8 cellular contexts compared by ENCODE assay signal in genomic region chr17:77441130-77441920, GRCh38.
DNase-seq lines count a peak whose midpoint lies in the region; ATAC-seq and TF ChIP-seq lines count a peak whose summit lies in the region.

No MANE protein-coding gene starts in this region.

- no peaks in the 10 kb centered on the region for H4K20me1 ChIP-seq in Karpas-422 (ENCODE audit: insufficient read depth, low read depth, low read length)

- CTCF ChIA-PET in GM10248 (lab: Yijun Ruan, JAX): interaction anchor here (1.2 to 10.6 kb wide), 12 partner anchors 8 to 116 kb away, joined by 3 to 175 read pairs (median 6); no protein-coding TSS in a partner anchor

- H3K4me3 ChIP-seq in Karpas-422 (ENCODE audit: low read length): peak overlapping the region; percentile 61
- H3K4me3 ChIP-seq in esophagus (ENCODE audit: low read depth in 1 of 2, low read length in 2 of 2): no peak overlapping the region

- no peaks in the 10 kb centered on the region for H3K9me2 ChIP-seq in Karpas-422 (replicated peaks; ENCODE audit: insufficient read depth, low read length)

- peak; percentile 46 for ATAC-seq in GM21515 (IDR thresholded peaks at IDR 0.05; ENCODE audit: unreplicated experiment)

- H3K27me3 ChIP-seq in Karpas-422 (ENCODE audit: low read length) (no peaks in the 10 kb centered on the region), esophagus (ENCODE audit: control insufficient read depth in 1 of 2, insufficient read depth in 2 of 2, low read length in 2 of 2) (no peaks in the 10 kb centered on the region)

- POLR2A ChIA-PET in GM10248 (lab: Yijun Ruan, JAX): interaction anchor here (1.1 to 1.2 kb wide), 4 partner anchors 10 to 13 kb away, joined by 4 to 8 read pairs (median 4); no protein-coding TSS in a partner anchor

- peak; percentile 28 for TF ChIP-seq CTCF in GM10248 (IDR thresholded peaks at IDR 0.05; ENCODE audit: control extremely low read depth, extremely low read depth, low read depth, missing control alignments)

- H2AFZ ChIP-seq in Karpas-422 (ENCODE audit: low read length): no peak overlapping the region

- no peaks in the 10 kb centered on the region for H3K79me2 ChIP-seq in Karpas-422 (ENCODE audit: low read length)

- DNase-seq in GM10248 (ENCODE audit: extremely low spot score) (peak; percentile 82), Karpas-422 (peak; percentile 97), superior temporal gyrus (ENCODE audit: extremely low spot score) (no peak), COR-L47 (lab: John Stamatoyannopoulos, UW) (no peak)
- peak; percentile 62 for DNase-seq in activated CD4-positive, CD25-positive, alpha-beta regulatory T cell treated with anti-CD3 and anti-CD28 coated beads, Interleukin-2, amount 50 U/mL, for 72 hours
- DNase-seq in stimulated activated CD4-positive, alpha-beta T cell treated with anti-CD3 and anti-CD28 coated beads, Interleukin-4, amount 100 ng/mL, for 24 hours: peak; percentile 85

- H3K36me3 ChIP-seq in Karpas-422 (ENCODE audit: insufficient read depth, low read length): no peaks in the 10 kb centered on the region
- peaks cover 0 to 8% of the 10 kb centered on the region in 2 donors for H3K36me3 ChIP-seq in esophagus (ENCODE audit: control insufficient read depth in 2 of 2, insufficient read depth in 2 of 2, low read length in 1 of 2)

- H3K9me3 ChIP-seq in Karpas-422 (ENCODE audit: low read length): no peaks in the 10 kb centered on the region
- no peaks in the 10 kb centered on the region for H3K9me3 ChIP-seq in esophagus (ENCODE audit: control insufficient read depth in 2 of 2, insufficient read depth in 1 of 2, low read depth in 1 of 2, low read length in 1 of 2)

- H3K4me1 ChIP-seq in Karpas-422 (ENCODE audit: low read length) (peaks cover 97% of the 10 kb centered on the region), esophagus (ENCODE audit: control insufficient read depth in 2 of 2, insufficient read depth in 2 of 2, low read length in 1 of 2) (peaks cover 13 to 43% of the 10 kb centered on the region in 2 donors)

- peak overlapping the region; percentile 100 for H3K27ac ChIP-seq in Karpas-422 (ENCODE audit: low read length)
- H3K27ac ChIP-seq in esophagus (ENCODE audit: low read depth in 2 of 2, low read length in 1 of 2): peak overlapping the region; percentile 62 to 76

- H3K9ac ChIP-seq in Karpas-422 (ENCODE audit: low read length): peak overlapping the region; percentile 82

- 60 to 61% methylated on average over 15 of the region's 15 CpGs for WGBS in esophagus, 2 donors

- peak overlapping the region; percentile 74 for H3K4me2 ChIP-seq in Karpas-422 (ENCODE audit: low read depth, low read length, poor library complexity, severe bottlenecking)

Comparison
In these comparisons a context has a peak if more than half of its experiments do, and no peak if none do; other contexts are left out.
1. DNase-seq: peak in GM10248 (single experiment), Karpas-422 (single experiment), activated CD4-positive, CD25-positive, alpha-beta regulatory T cell treated with anti-CD3 and anti-CD28 coated beads, Interleukin-2, amount 50 U/mL, for 72 hours (single experiment) and stimulated activated CD4-positive, alpha-beta T cell treated with anti-CD3 and anti-CD28 coated beads, Interleukin-4, amount 100 ng/mL, for 24 hours (single experiment); none in superior temporal gyrus (single experiment) and COR-L47 (single experiment).